In genomic region chr10:11401314-11402222, GRCh38 we compare ENCODE assay signal across 15 cellular contexts.
DNase-seq lines count a peak whose midpoint lies in the region; ATAC-seq and TF ChIP-seq lines count a peak whose summit lies in the region.
"Had no signal": no experiment of that assay in that cellular context is flagged by ENCODE, and none has a peak within 500 bp of the region (broad histone marks: within the 10 kb centered on the region; RNA-seq: fewer than 3 reads in every experiment).

No MANE protein-coding gene starts in this region.

- H3K36me3 Mint-ChIP-seq in CD4-positive, alpha-beta memory T cell = no peaks in the 10 kb centered on the region
- H3K36me3 Mint-ChIP-seq in IgD-negative memory B cell (peaks cover 1% of the 10 kb centered on the region), neural crest cell (ENCODE audit: low read depth) (peaks cover 5% of the 10 kb centered on the region)
- no peaks in the 10 kb centered on the region for H3K36me3 Mint-ChIP-seq in activated naive CD8-positive, alpha-beta T cell

- H3K4me1 Mint-ChIP-seq in CD4-positive, alpha-beta memory T cell = peaks cover 46 to 72% (median 60%) of the 10 kb centered on the region in 4 donors
- peaks cover 13 to 40% (median 30%) of the 10 kb centered on the region in 3 donors for H3K4me1 Mint-ChIP-seq in IgD-negative memory B cell
- H3K4me1 Mint-ChIP-seq in activated naive CD8-positive, alpha-beta T cell (ENCODE audit: low read depth) = peaks cover 65% of the 10 kb centered on the region
- peaks cover 26% of the 10 kb centered on the region for H3K4me1 Mint-ChIP-seq in neural crest cell

- H3K4me1 ChIP-seq in CD4-positive, alpha-beta memory T cell (ENCODE audit: insufficient read depth, low read length) = peaks cover 50% of the 10 kb centered on the region

- CTCF ChIA-PET in CD4-positive, alpha-beta memory T cell (lab: Charles Lee; ENCODE audit: partially characterized antibody) = no interaction called here

- ATAC-seq in left cardiac atrium = no peak
- ATAC-seq: SK-N-SH treated with all-trans-retinoic acid at 6 μM for 48 hours had no signal

- peak overlapping the region; percentile 34 for H3K27ac ChIP-seq in CD4-positive, alpha-beta memory T cell (ENCODE audit: low read depth, low read length)
- H3K27ac ChIP-seq: epithelial cell of prostate had no signal

- H3K9me3 ChIP-seq in CD4-positive, alpha-beta memory T cell (ENCODE audit: control insufficient read depth in 1 of 2, low read length in 2 of 2) = no peaks in the 10 kb centered on the region

- intact Hi-C loops in CD4-positive, alpha-beta memory T cell (cut with micrococcal nuclease) = loop anchor here (5.0 to 10.0 kb wide), 2 partner anchors 64 to 237 kb away; no protein-coding TSS in a partner anchor
- intact Hi-C loops in left cardiac atrium (cut with DNase I) = no loop called here

- H3K27ac Mint-ChIP-seq in CD4-positive, alpha-beta memory T cell = peak overlapping the region; percentile 77 to 100 (median 97)
- H3K27ac Mint-ChIP-seq in IgD-negative memory B cell = peak overlapping the region in 2 of 3 donors; percentile 60 to 63
- H3K27ac Mint-ChIP-seq in activated naive CD8-positive, alpha-beta T cell = peak overlapping the region; percentile 47
- peak overlapping the region; percentile 95 for H3K27ac Mint-ChIP-seq in neural crest cell (ENCODE audit: unreplicated experiment)
- H3K27ac Mint-ChIP-seq: activated B cell treated with CpG ODN at 0.5 μM for 24 hours had no signal

- no peaks in the 10 kb centered on the region for H3K27me3 ChIP-seq in CD4-positive, alpha-beta memory T cell (ENCODE audit: insufficient read depth, low read length)

- POLR2A ChIA-PET in CD4-positive, alpha-beta memory T cell (lab: Charles Lee; ENCODE audit: partially characterized antibody) = interaction anchor here (1.2 to 2.3 kb wide), 2 partner anchors 63 to 64 kb away, joined by 3 to 6 read pairs; no protein-coding TSS in a partner anchor

- no peaks in the 10 kb centered on the region for H3K36me3 ChIP-seq in CD4-positive, alpha-beta memory T cell (ENCODE audit: insufficient read depth, low read length)

- H3K9me3 Mint-ChIP-seq in CD4-positive, alpha-beta memory T cell = peaks cover 0 to 9% (median 2%) of the 10 kb centered on the region in 8 donors
- H3K9me3 Mint-ChIP-seq in IgD-negative memory B cell (peaks cover 0 to 2% (median 2%) of the 10 kb centered on the region in 3 donors), neural crest cell (peaks cover 8% of the 10 kb centered on the region)
- H3K9me3 Mint-ChIP-seq in activated naive CD8-positive, alpha-beta T cell (ENCODE audit: low read depth) = peaks cover 4% of the 10 kb centered on the region
- H3K9me3 Mint-ChIP-seq: activated B cell treated with CpG ODN at 0.5 μM for 24 hours had no signal

- no peak for TF ChIP-seq CTCF in neural crest cell (conservative IDR thresholded peaks at IDR 0.05)

- DNase-seq in CD4-positive, alpha-beta memory T cell = peak in 1 of 5 donors; percentile 15
- DNase-seq in neural crest cell (ENCODE audit: low read depth, low spot score) (peak; percentile 14), HCEC 1CT (no peak), left cardiac atrium (no peak), islet precursor cell (no peak)
- DNase-seq: activated B cell treated with CpG ODN at 0.5 μM for 24 hours; cerebellar nuclear complex; NCI-H1105; NCI-H2227 treated with DMSO at 0.1 percent for 48 hours; OCI-M1; stimulated activated CD4-positive, alpha-beta T cell treated with anti-CD3 and anti-CD28 coated beads, Interleukin-2, amount 100 ng/mL, for 48 hours had no signal

- H3K4me3 ChIP-seq in CD4-positive, alpha-beta memory T cell (ENCODE audit: low read length in 2 of 2) = peak overlapping the region in 1 of 2 donors; percentile 11

- peak overlapping the region in 7 of 8 donors; percentile 52 to 85 (median 69) for H3K4me3 Mint-ChIP-seq in CD4-positive, alpha-beta memory T cell
- H3K4me3 Mint-ChIP-seq in IgD-negative memory B cell (peak overlapping the region in 2 of 4 donors; percentile 58 to 61), neural crest cell (peak overlapping the region; percentile 8)
- H3K4me3 Mint-ChIP-seq in activated naive CD8-positive, alpha-beta T cell = peak overlapping the region; percentile 30
- H3K4me3 Mint-ChIP-seq: activated B cell treated with CpG ODN at 0.5 μM for 24 hours had no signal

- H3K27me3 Mint-ChIP-seq in CD4-positive, alpha-beta memory T cell = no peaks in the 10 kb centered on the region
- H3K27me3 Mint-ChIP-seq in IgD-negative memory B cell (no peaks in the 10 kb centered on the region), neural crest cell (ENCODE audit: low read depth) (peaks cover 3% of the 10 kb centered on the region)
- no peaks in the 10 kb centered on the region for H3K27me3 Mint-ChIP-seq in activated naive CD8-positive, alpha-beta T cell
- H3K27me3 Mint-ChIP-seq: activated B cell treated with CpG ODN at 0.5 μM for 24 hours had no signal

Comparison
In these comparisons a context has a peak if more than half of its experiments do, and no peak if none do; other contexts are left out.
1. H3K27ac Mint-ChIP-seq: peak in every context shown above with its lines; median percentile 97 in CD4-positive, alpha-beta memory T cell; 95 in neural crest cell; 62 in IgD-negative memory B cell; 47 in activated naive CD8-positive, alpha-beta T cell.